40 cellular contexts compared by ENCODE assay signal in the genomic region with DNA sequence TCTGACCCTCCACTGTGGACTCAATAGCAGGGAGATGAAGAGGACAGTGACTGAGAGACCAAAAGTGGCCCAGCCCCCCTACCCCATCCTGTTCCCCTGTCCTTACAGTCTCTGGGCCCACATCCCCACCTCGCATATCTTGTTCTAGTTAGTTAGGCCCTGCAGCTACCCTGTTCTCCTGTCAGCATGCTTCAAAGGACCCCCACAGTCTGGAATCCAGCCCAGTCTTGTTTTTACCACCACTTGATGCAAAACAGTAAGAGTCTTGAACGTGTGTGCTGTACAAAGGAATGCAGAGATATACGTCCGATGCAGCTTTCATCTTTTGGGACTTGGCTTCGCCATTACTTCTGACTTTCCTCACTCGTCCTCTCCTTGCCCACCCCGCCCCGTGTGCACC. TPM values are rescaled to one million over a fixed set of nuclear protein-coding genes. Genes with fewer than 3 reads are reported as not detected.
DNase-seq lines count a peak whose midpoint lies in the region; ATAC-seq, FAIRE-seq and TF ChIP-seq lines count a peak whose summit lies in the region.
"Had no signal": no experiment of that assay in that cellular context is flagged by ENCODE, and none has a peak within 500 bp of the region (broad histone marks: within the 10 kb centered on the region; RNA-seq: fewer than 3 reads in every experiment).

No MANE protein-coding gene starts in this region.

- no peaks in the 10 kb centered on the region for H3K79me1 ChIP-seq in H9 (ENCODE audit: insufficient read depth, low read depth, low read length, poor library complexity, severe bottlenecking)

- no peak overlapping the region for H2AFZ ChIP-seq in H9 (ENCODE audit: low read length)
- H2AFZ ChIP-seq: GM23248, neural progenitor cell had no signal

- no peak overlapping the region for H3T11ph ChIP-seq in H9 (ENCODE audit: low read length)

- POLR2A ChIA-PET in activated CD4-positive, alpha-beta T cell treated with anti-CD3 and anti-CD28 coated beads for 36 hours (lab: Charles Lee), result no interaction called here
- POLR2A ChIA-PET in HEK293T (lab: Yijun Ruan, JAX), result interaction anchor here (1.4 kb wide), 1 partner anchor 8 kb away, joined by 5 read pairs; no protein-coding TSS in a partner anchor

- H3K4me3 Mint-ChIP-seq in activated CD4-positive, alpha-beta T cell treated with anti-CD3 and anti-CD28 coated beads, Interleukin-2, amount 10 ng/mL, durations not matched to agents 24 days and 14 days, result no peak overlapping the region
- H3K4me3 Mint-ChIP-seq in activated CD4-positive, alpha-beta T cell treated with anti-CD3 and anti-CD28 coated beads for 36 hours, result no peak overlapping the region
- no peak overlapping the region for H3K4me3 Mint-ChIP-seq in H9
- peak overlapping the region; percentile 20 for H3K4me3 Mint-ChIP-seq in glutamatergic neuron (ENCODE audit: unreplicated experiment)
- H3K4me3 Mint-ChIP-seq: activated CD4-positive, alpha-beta memory T cell treated with anti-CD3 and anti-CD28 coated beads, Interleukin-2, amount 10 ng/mL, durations not matched to agents 7 days and 5 days; dendritic cell treated with granulocyte-macrophage colony-stimulating factor and Interleukin-4, amounts not matched to agents 40 ng/mL and 50 ng/mL, for 4 days; neural progenitor cell; stimulated activated naive CD8-positive, alpha-beta T cell treated with anti-CD3 and anti-CD28 coated beads, Interleukin-15, amount 100 ng/mL, for 72 hours had no signal

- intact Hi-C loops in activated CD4-positive, alpha-beta T cell treated with anti-CD3 and anti-CD28 coated beads, Interleukin-2, amount 10 ng/mL, durations not matched to agents 24 days and 14 days (cut with micrococcal nuclease), result no loop called here
- intact Hi-C loops in activated CD4-positive, alpha-beta T cell treated with anti-CD3 and anti-CD28 coated beads for 36 hours (cut with DNase I, micrococcal nuclease), result no loop called here

- no peak overlapping the region for H2BK12ac ChIP-seq in H9 (ENCODE audit: insufficient read length, low read depth, low read length)

- H3K4me1 Mint-ChIP-seq in activated CD4-positive, alpha-beta T cell treated with anti-CD3 and anti-CD28 coated beads, Interleukin-2, amount 10 ng/mL, durations not matched to agents 24 days and 14 days, result peaks cover 4% of the 10 kb centered on the region
- H3K4me1 Mint-ChIP-seq in activated CD4-positive, alpha-beta T cell treated with anti-CD3 and anti-CD28 coated beads for 36 hours, result no peaks in the 10 kb centered on the region
- H3K4me1 Mint-ChIP-seq in H9, result no peaks in the 10 kb centered on the region
- peaks cover 35% of the 10 kb centered on the region for H3K4me1 Mint-ChIP-seq in glutamatergic neuron (ENCODE audit: low read depth, unreplicated experiment)
- H3K4me1 Mint-ChIP-seq: activated CD4-positive, alpha-beta memory T cell treated with anti-CD3 and anti-CD28 coated beads, Interleukin-2, amount 10 ng/mL, durations not matched to agents 7 days and 5 days; stimulated activated naive CD8-positive, alpha-beta T cell treated with anti-CD3 and anti-CD28 coated beads, Interleukin-15, amount 100 ng/mL, for 72 hours had no signal

- no peak overlapping the region for H3K14ac ChIP-seq in H9 (ENCODE audit: insufficient read depth, low read length)

- DNase-seq in activated CD4-positive, alpha-beta T cell treated with anti-CD3 and anti-CD28 coated beads, Interleukin-2, amount 10 ng/mL, durations not matched to agents 24 days and 14 days, result no peak
- DNase-seq in activated CD4-positive, alpha-beta T cell treated with anti-CD3 and anti-CD28 coated beads for 36 hours, result no peak
- no peak for DNase-seq in H9
- DNase-seq in astrocyte of the spinal cord (ENCODE audit: low read depth, low spot score), result peak; percentile 67
- no peak for DNase-seq in glutamatergic neuron
- DNase-seq in HEK293T (ENCODE audit: extremely low spot score), result no peak
- no peak for DNase-seq in H54 (ENCODE audit: insufficient read length, low spot score)
- no peak for DNase-seq in HT-29 (ENCODE audit: low spot score)
- DNase-seq: 8988T; activated CD4-positive, alpha-beta memory T cell treated with anti-CD3 and anti-CD28 coated beads, Interleukin-2, amount 10 ng/mL, durations not matched to agents 7 days and 5 days; activated CD4-positive, CD25-positive, alpha-beta regulatory T cell treated with anti-CD3 and anti-CD28 coated beads, Interleukin-2, amount 50 U/mL, for 72 hours; activated effector memory CD4-positive, alpha-beta T cell treated with Interleukin-2 at 50 U/mL for 16 hours; amniotic stem cell; DND-41; foreskin fibroblast; GM23248; head of caudate nucleus; islet precursor cell; KG1; left ventricle myocardium inferior; mesenchymal stem cell; NCI-H1105; NCI-H2081 treated with DMSO at 0.1 percent for 48 hours; NCI-H2227 treated with DMSO at 0.1 percent for 48 hours; NCI-H526; retina; small intestine; stimulated activated naive CD8-positive, alpha-beta T cell treated with anti-CD3 and anti-CD28 coated beads, Interleukin-15, amount 100 ng/mL, for 72 hours; T-helper 2 cell; uterus had no signal

- no peak overlapping the region for H2BK20ac ChIP-seq in H9 (ENCODE audit: low read depth, low read length, poor library complexity, severe bottlenecking)

- no peak overlapping the region for H3K4ac ChIP-seq in H9 (ENCODE audit: low read depth, low read length)

- H3K27ac ChIP-seq in H9 (ENCODE audit: insufficient read length, low read depth, low read length), result no peak overlapping the region
- H3K27ac ChIP-seq: C4-2B, esophagus muscularis mucosa, GM23248, left ventricle myocardium inferior, neural progenitor cell, pancreas, SK-N-MC, uterus had no signal

- H3K9ac ChIP-seq in H9 (ENCODE audit: extremely low read depth, insufficient read length, low read length), result no peak overlapping the region
- H3K9ac ChIP-seq: GM23248, neural progenitor cell had no signal

- H3K56ac ChIP-seq in H9 (ENCODE audit: insufficient read length, low read depth, low read length), result no peak overlapping the region

- peaks cover 3% of the 10 kb centered on the region for H4K20me1 ChIP-seq in H9 (ENCODE audit: control insufficient read depth, insufficient read depth, insufficient read length)

- WGBS in H9 (ENCODE audit: extremely low coverage, insufficient read length, low lambda C conversion rate), result no CpG with 5 or more reads among the region's 8 CpGs

- H3K27ac Mint-ChIP-seq in activated CD4-positive, alpha-beta T cell treated with anti-CD3 and anti-CD28 coated beads, Interleukin-2, amount 10 ng/mL, durations not matched to agents 24 days and 14 days, result peak overlapping the region; percentile 42
- H3K27ac Mint-ChIP-seq in activated CD4-positive, alpha-beta T cell treated with anti-CD3 and anti-CD28 coated beads for 36 hours, result no peak overlapping the region
- H3K27ac Mint-ChIP-seq in H9, result peak overlapping the region; percentile 13 to 91 (median 23); a peak in 2 of 7 replicates
- H3K27ac Mint-ChIP-seq in glutamatergic neuron (ENCODE audit: unreplicated experiment), result peak overlapping the region; percentile 49
- H3K27ac Mint-ChIP-seq: activated CD4-positive, alpha-beta memory T cell treated with anti-CD3 and anti-CD28 coated beads, Interleukin-2, amount 10 ng/mL, durations not matched to agents 7 days and 5 days; dendritic cell treated with granulocyte-macrophage colony-stimulating factor and Interleukin-4, amounts not matched to agents 40 ng/mL and 50 ng/mL, for 4 days; neural progenitor cell had no signal

- TF ChIP-seq CTCF in H9 (conservative IDR thresholded peaks at IDR 0.05) (no peak), astrocyte of the spinal cord (IDR thresholded peaks at IDR 0.05; ENCODE audit: low read depth, low read length) (no peak), glutamatergic neuron (IDR thresholded peaks at IDR 0.05; ENCODE audit: partially characterized antibody, unreplicated experiment) (no peak)

- no peak overlapping the region for H3K4me2 ChIP-seq in H9 (ENCODE audit: insufficient read depth, insufficient read length, low read length)
- H3K4me2 ChIP-seq: neural progenitor cell had no signal

- H3K9me3 Mint-ChIP-seq in activated CD4-positive, alpha-beta T cell treated with anti-CD3 and anti-CD28 coated beads, Interleukin-2, amount 10 ng/mL, durations not matched to agents 24 days and 14 days, result no peaks in the 10 kb centered on the region
- H3K9me3 Mint-ChIP-seq in activated CD4-positive, alpha-beta T cell treated with anti-CD3 and anti-CD28 coated beads for 36 hours (ENCODE audit: low read depth), result no peaks in the 10 kb centered on the region
- H3K9me3 Mint-ChIP-seq in H9 (no peaks in the 10 kb centered on the region), glutamatergic neuron (ENCODE audit: unreplicated experiment) (peaks cover 48% of the 10 kb centered on the region)
- H3K9me3 Mint-ChIP-seq: activated CD4-positive, alpha-beta memory T cell treated with anti-CD3 and anti-CD28 coated beads, Interleukin-2, amount 10 ng/mL, durations not matched to agents 7 days and 5 days; dendritic cell treated with granulocyte-macrophage colony-stimulating factor and Interleukin-4, amounts not matched to agents 40 ng/mL and 50 ng/mL, for 4 days; stimulated activated naive CD8-positive, alpha-beta T cell treated with anti-CD3 and anti-CD28 coated beads, Interleukin-15, amount 100 ng/mL, for 72 hours had no signal

- H3K27me3 Mint-ChIP-seq in activated CD4-positive, alpha-beta T cell treated with anti-CD3 and anti-CD28 coated beads, Interleukin-2, amount 10 ng/mL, durations not matched to agents 24 days and 14 days, result no peaks in the 10 kb centered on the region
- H3K27me3 Mint-ChIP-seq in activated CD4-positive, alpha-beta T cell treated with anti-CD3 and anti-CD28 coated beads for 36 hours, result no peaks in the 10 kb centered on the region
- H3K27me3 Mint-ChIP-seq in H9 (ENCODE audit: low read depth), result peaks cover 1% of the 10 kb centered on the region; the same call in 1 of the 2 replicates
- H3K27me3 Mint-ChIP-seq in glutamatergic neuron (ENCODE audit: unreplicated experiment), result peaks cover 30% of the 10 kb centered on the region
- H3K27me3 Mint-ChIP-seq: activated CD4-positive, alpha-beta memory T cell treated with anti-CD3 and anti-CD28 coated beads, Interleukin-2, amount 10 ng/mL, durations not matched to agents 7 days and 5 days; dendritic cell treated with granulocyte-macrophage colony-stimulating factor and Interleukin-4, amounts not matched to agents 40 ng/mL and 50 ng/mL, for 4 days; stimulated activated naive CD8-positive, alpha-beta T cell treated with anti-CD3 and anti-CD28 coated beads, Interleukin-15, amount 100 ng/mL, for 72 hours had no signal

- H3K9me3 ChIP-seq in H9 (ENCODE audit: control insufficient read depth, low read depth, low read length), result no peaks in the 10 kb centered on the region
- H3K9me3 ChIP-seq: esophagus muscularis mucosa, left ventricle myocardium inferior, pancreas, uterus had no signal

- H4K5ac ChIP-seq in H9 (ENCODE audit: insufficient read length, low read depth, low read length), result no peak overlapping the region

- H3K79me2 ChIP-seq in H9 (ENCODE audit: insufficient read depth, low read length), result no peaks in the 10 kb centered on the region

- H3K27me3 ChIP-seq in H9 (ENCODE audit: insufficient read depth, low read length), result no peaks in the 10 kb centered on the region
- H3K27me3 ChIP-seq: esophagus muscularis mucosa, neural progenitor cell, pancreas, uterus had no signal

- in situ Hi-C loops in astrocyte of the spinal cord (cut with HindIII; ENCODE audit: low sequenced_read_pairs), result no loop called here

- CTCF ChIA-PET in activated CD4-positive, alpha-beta T cell treated with anti-CD3 and anti-CD28 coated beads for 36 hours (lab: Charles Lee), result no interaction called here
- CTCF ChIA-PET in HEK293T (lab: Yijun Ruan, JAX), result no interaction called here

- no peak for FAIRE-seq in H54 (lab: Jason Lieb, UNC)
- FAIRE-seq: D721Med, HTR-8/SVneo, pancreas, small intestine had no signal

- no peak overlapping the region for H3K4me3 ChIP-seq in astrocyte of the spinal cord (ENCODE audit: low read depth, low read length)
- H3K4me3 ChIP-seq: esophagus muscularis mucosa, GM23248, left ventricle myocardium inferior, neural progenitor cell, pancreas, SK-N-MC, uterus had no signal

- no peak overlapping the region for H2BK15ac ChIP-seq in H9 (ENCODE audit: low read depth, low read length)

- no peaks in the 10 kb centered on the region for H3K4me1 ChIP-seq in H9 (ENCODE audit: insufficient read depth, low read length)
- H3K4me1 ChIP-seq: neural progenitor cell, pancreas, uterus had no signal

- no peak for TF ChIP-seq POLR2A in H54 (IDR thresholded peaks at IDR 0.05; ENCODE audit: low read depth, low read length)

- peaks cover 85% of the 10 kb centered on the region for H3K36me3 Mint-ChIP-seq in activated CD4-positive, alpha-beta T cell treated with anti-CD3 and anti-CD28 coated beads, Interleukin-2, amount 10 ng/mL, durations not matched to agents 24 days and 14 days (ENCODE audit: low read depth)
- peaks cover 72% of the 10 kb centered on the region for H3K36me3 Mint-ChIP-seq in activated CD4-positive, alpha-beta T cell treated with anti-CD3 and anti-CD28 coated beads for 36 hours (ENCODE audit: low read depth)
- H3K36me3 Mint-ChIP-seq in H9 (ENCODE audit: insufficient read depth in 1 of 3, low read depth in 3 of 3) (peaks cover 87 to 100% (median 100%) of the 10 kb centered on the region in 3 experiments), glutamatergic neuron (ENCODE audit: unreplicated experiment) (peaks cover 10% of the 10 kb centered on the region)

- H3K23ac ChIP-seq in H9 (ENCODE audit: insufficient read length, low read depth, low read length), result no peak overlapping the region

- H4K91ac ChIP-seq in H9 (ENCODE audit: insufficient read length, low read depth, low read length), result no peak overlapping the region

- H4K8ac ChIP-seq in H9 (replicated peaks; ENCODE audit: insufficient read length, low read depth, low read length), result no peak overlapping the region

- no peak overlapping the region for H3K18ac ChIP-seq in H9 (ENCODE audit: insufficient read length, low read depth, low read length)

- H2BK120ac ChIP-seq in H9 (ENCODE audit: low read depth, low read length, poor library complexity, severe bottlenecking), result no peak overlapping the region

- H2BK5ac ChIP-seq in H9 (ENCODE audit: insufficient read length, low read length), result no peak overlapping the region

- H2AK5ac ChIP-seq in H9 (ENCODE audit: insufficient read length, low read length), result no peak overlapping the region

- ATAC-seq in activated CD4-positive, alpha-beta T cell treated with anti-CD3 and anti-CD28 coated beads for 36 hours, result no peak
- ATAC-seq: pancreas; stimulated activated naive CD8-positive, alpha-beta T cell treated with anti-CD3 and anti-CD28 coated beads, Interleukin-15, amount 100 ng/mL, for 72 hours had no signal

- H3K23me2 ChIP-seq in H9 (ENCODE audit: insufficient read length, low read depth, low read length, poor library complexity, severe bottlenecking), result no peaks in the 10 kb centered on the region

RNA-seq across cellular contexts. Expression of a gene that starts 12.2 kb away (rescaled TPM):
- total RNA-seq in activated CD4-positive, alpha-beta T cell treated with anti-CD3 and anti-CD28 coated beads, Interleukin-2, amount 10 ng/mL, durations not matched to agents 24 days and 14 days, result 32.8 and 34.6 TPM in 2 replicates
- 10 to 100 TPM; 28.2 to 30.7 TPM for total RNA-seq in activated CD4-positive, alpha-beta T cell treated with anti-CD3 and anti-CD28 coated beads for 36 hours
- total RNA-seq in H9 (2021) (34.0 and 34.1 TPM in 2 replicates), glutamatergic neuron (ENCODE audit: unreplicated experiment) (108 TPM)
- total RNA-seq in HT-29 (2014; rRNA removed; shearing (Covaris generic)), result 22.1 and 26.2 TPM in 2 replicates

RNA-seq across cellular contexts. Expression of a gene that starts 40.5 kb away (rescaled TPM):
- total RNA-seq in activated CD4-positive, alpha-beta T cell treated with anti-CD3 and anti-CD28 coated beads, Interleukin-2, amount 10 ng/mL, durations not matched to agents 24 days and 14 days, result 25.2 and 27.9 TPM in 2 replicates
- total RNA-seq in activated CD4-positive, alpha-beta T cell treated with anti-CD3 and anti-CD28 coated beads for 36 hours, result 10 to 100 TPM; 15.2 to 16.5 TPM
- total RNA-seq in H9 (2021), result 51.2 and 54.2 TPM in 2 replicates
- 24.8 TPM for total RNA-seq in glutamatergic neuron (ENCODE audit: unreplicated experiment)
- 22.1 and 34.0 TPM in 2 replicates for total RNA-seq in HT-29 (2014; rRNA removed; shearing (Covaris generic))

RNA-seq across cellular contexts. Expression of a gene that starts 54.8 kb away (rescaled TPM):
- not detected in 2 replicates for total RNA-seq in activated CD4-positive, alpha-beta T cell treated with anti-CD3 and anti-CD28 coated beads, Interleukin-2, amount 10 ng/mL, durations not matched to agents 24 days and 14 days
- total RNA-seq in activated CD4-positive, alpha-beta T cell treated with anti-CD3 and anti-CD28 coated beads for 36 hours, result not detected
- total RNA-seq in H9 (2021) (0.72 and 1.0 TPM in 2 replicates), glutamatergic neuron (ENCODE audit: unreplicated experiment) (not detected)
- total RNA-seq in HT-29 (2014; rRNA removed; shearing (Covaris generic)), result 0.10 and 0.23 TPM in 2 replicates
- total RNA-seq: activated CD4-positive, alpha-beta memory T cell treated with anti-CD3 and anti-CD28 coated beads, Interleukin-2, amount 10 ng/mL, durations not matched to agents 7 days and 5 days; cardiac septum; GM23248; left ventricle myocardium inferior; MCF 10A; uterus had no signal
